Comparison of ENCODE assay signal across 8 cellular contexts in genomic region chr3:51024765-51025681, GRCh38.
DNase-seq lines count a peak whose midpoint lies in the region; TF ChIP-seq lines count a peak whose summit lies in the region.

No MANE protein-coding gene starts in this region.

- peak; percentile 18 for DNase-seq in DMS153 treated with DMSO at 0.1 percent for 48 hours (lab: John Stamatoyannopoulos, UW; ENCODE audit: unreplicated experiment)
- DNase-seq in DMS153 (lab: John Stamatoyannopoulos, UW): no peak
- peak; percentile 67 for DNase-seq in activated CD4-positive, alpha-beta T cell treated with anti-CD3 and anti-CD28 coated beads for 48 hours
- DNase-seq in erythroblast (lab: John Stamatoyannopoulos, UW): peak; percentile 9 to 10
- DNase-seq in stimulated activated CD4-positive, alpha-beta T cell treated with anti-CD3 and anti-CD28 coated beads, TNF-alpha, amount 100 ng/mL, for 48 hours (ENCODE audit: low read depth in 3 of 3): peak in 2 of 3 donors; percentile 43 to 51
- DNase-seq in NCI-H146 treated with DMSO at 0.1 percent for 48 hours (lab: John Stamatoyannopoulos, UW; ENCODE audit: unreplicated experiment): no peak
- no peak for DNase-seq in NCI-H2081 (lab: John Stamatoyannopoulos, UW)
- DNase-seq in LoVo (ENCODE audit: low spot score): no peak

- TF ChIP-seq POLR2A in erythroblast (IDR thresholded peaks at IDR 0.05; ENCODE audit: low read length): no peak

Comparison
In these comparisons a context has a peak if more than half of its experiments do, and no peak if none do; other contexts are left out.
1. DNase-seq: peak in DMS153 treated with DMSO at 0.1 percent for 48 hours (single experiment), activated CD4-positive, alpha-beta T cell treated with anti-CD3 and anti-CD28 coated beads for 48 hours (single experiment), erythroblast (2 of 2) and stimulated activated CD4-positive, alpha-beta T cell treated with anti-CD3 and anti-CD28 coated beads, TNF-alpha, amount 100 ng/mL, for 48 hours (2 of 3); none in DMS153 (single experiment), NCI-H146 treated with DMSO at 0.1 percent for 48 hours (single experiment), NCI-H2081 (0 of 2) and LoVo (single experiment).